23 cellular contexts compared by ENCODE assay signal in the genomic region with DNA sequence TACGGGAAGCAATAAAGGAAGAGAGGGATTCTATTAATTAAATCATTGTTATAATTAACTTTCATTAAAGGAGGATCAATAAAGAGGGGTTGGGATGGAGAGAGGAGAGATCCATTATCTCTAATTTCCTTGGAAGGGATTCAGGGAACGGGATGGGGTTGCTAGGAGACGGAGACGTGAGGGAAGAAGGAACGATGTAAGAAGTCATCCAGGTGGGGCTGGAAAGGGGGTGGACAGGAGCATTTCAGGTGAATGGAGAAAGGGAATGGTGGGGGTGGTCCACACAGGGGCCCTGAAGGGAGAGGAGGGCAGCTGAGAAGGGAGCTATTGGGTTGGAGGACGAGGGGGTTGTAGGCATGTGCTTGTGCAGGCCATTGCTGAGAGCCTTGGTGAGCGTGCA. TPM values are rescaled to one million over a fixed set of nuclear protein-coding genes. Genes with fewer than 3 reads are reported as not detected.
"Had no signal": no experiment of that assay in that cellular context is flagged by ENCODE, and none has a peak within 500 bp of the region (broad histone marks: within the 10 kb centered on the region; RNA-seq: fewer than 3 reads in every experiment).

No MANE protein-coding gene starts in this region.

- ATAC-seq: activated CD4-positive, CD25-positive, alpha-beta regulatory T cell treated with anti-CD3 and anti-CD28 coated beads, Interleukin-2, amount 50 U/mL, for 24 hours; activated T-cell treated with anti-CD3 and anti-CD28 coated beads, Interleukin-2, amount 50 U/mL, for 4 hours; PC-3 had no signal

- H3K27ac Mint-ChIP-seq: activated naive CD4-positive, alpha-beta T cell treated with anti-CD3 and anti-CD28 coated beads for 36 hours; activated naive CD8-positive, alpha-beta T cell; IgD-negative memory B cell; T-helper 1 cell treated with Interleukin-12 subunit alpha and Interleukin-12 subunit beta and Interleukin-4 antibody, amounts not matched to agents 30 μg/mL and 1 μg/mL, for 36 hours had no signal

- H3K36me3 ChIP-seq: MG63 had no signal

- H3K9me3 ChIP-seq: MG63 had no signal

- FAIRE-seq: astrocyte, RCC 7860 had no signal

- H3K27ac ChIP-seq: brain microvascular endothelial cell, cardiac muscle cell had no signal

- H3K9me3 Mint-ChIP-seq: activated naive CD4-positive, alpha-beta T cell treated with anti-CD3 and anti-CD28 coated beads for 36 hours; activated T-cell treated with anti-CD3 and anti-CD28 coated beads, Interleukin-2, amount 50 U/mL, for 4 hours; IgD-negative memory B cell; T-helper 1 cell treated with Interleukin-12 subunit alpha and Interleukin-12 subunit beta and Interleukin-4 antibody, amounts not matched to agents 30 μg/mL and 1 μg/mL, for 36 hours had no signal

- H3K4me3 Mint-ChIP-seq: activated naive CD4-positive, alpha-beta T cell treated with anti-CD3 and anti-CD28 coated beads for 36 hours; activated naive CD8-positive, alpha-beta T cell; activated T-cell treated with anti-CD3 and anti-CD28 coated beads, Interleukin-2, amount 50 U/mL, for 4 hours; IgD-negative memory B cell; T-helper 1 cell treated with Interleukin-12 subunit alpha and Interleukin-12 subunit beta and Interleukin-4 antibody, amounts not matched to agents 30 μg/mL and 1 μg/mL, for 36 hours had no signal

- DNase-seq: activated CD4-positive, alpha-beta T cell treated with anti-CD3 and anti-CD28 coated beads for 48 hours; activated CD4-positive, alpha-beta T cell treated with anti-CD3 and anti-CD28 coated beads, Interleukin-2, amount 50 U/mL, for 48 hours; activated effector memory CD4-positive, alpha-beta T cell treated with anti-CD3 and anti-CD28 coated beads, Interleukin-2, amount 50 U/mL, for 16 hours; activated naive CD4-positive, alpha-beta T cell treated with anti-CD3 and anti-CD28 coated beads for 36 hours; activated T-cell treated with anti-CD3 and anti-CD28 coated beads, Interleukin-2, amount 50 U/mL, for 4 hours; amygdala; brain microvascular endothelial cell; MG63; NCI-H1105; NCI-H146; NCI-H187 treated with DMSO at 0.1 percent for 48 hours; NCI-H446; NCI-H524; PC-3; SHP77 treated with DMSO at 0.1 percent for 48 hours had no signal

- H3K4me3 ChIP-seq: cardiac muscle cell, MG63 had no signal

RNA-seq across cellular contexts. Expression of a gene that starts 41.7 kb away (rescaled TPM):
- total RNA-seq: activated naive CD4-positive, alpha-beta T cell treated with anti-CD3 and anti-CD28 coated beads for 36 hours; activated T-cell treated with anti-CD3 and anti-CD28 coated beads, Interleukin-2, amount 50 U/mL, for 4 hours; astrocyte; cardiac muscle cell; PC-3; SK-MEL-5 had no signal
- polyA plus RNA-seq: IgD-negative memory B cell had no signal
